6 cellular contexts compared by ENCODE assay signal in the genomic region with DNA sequence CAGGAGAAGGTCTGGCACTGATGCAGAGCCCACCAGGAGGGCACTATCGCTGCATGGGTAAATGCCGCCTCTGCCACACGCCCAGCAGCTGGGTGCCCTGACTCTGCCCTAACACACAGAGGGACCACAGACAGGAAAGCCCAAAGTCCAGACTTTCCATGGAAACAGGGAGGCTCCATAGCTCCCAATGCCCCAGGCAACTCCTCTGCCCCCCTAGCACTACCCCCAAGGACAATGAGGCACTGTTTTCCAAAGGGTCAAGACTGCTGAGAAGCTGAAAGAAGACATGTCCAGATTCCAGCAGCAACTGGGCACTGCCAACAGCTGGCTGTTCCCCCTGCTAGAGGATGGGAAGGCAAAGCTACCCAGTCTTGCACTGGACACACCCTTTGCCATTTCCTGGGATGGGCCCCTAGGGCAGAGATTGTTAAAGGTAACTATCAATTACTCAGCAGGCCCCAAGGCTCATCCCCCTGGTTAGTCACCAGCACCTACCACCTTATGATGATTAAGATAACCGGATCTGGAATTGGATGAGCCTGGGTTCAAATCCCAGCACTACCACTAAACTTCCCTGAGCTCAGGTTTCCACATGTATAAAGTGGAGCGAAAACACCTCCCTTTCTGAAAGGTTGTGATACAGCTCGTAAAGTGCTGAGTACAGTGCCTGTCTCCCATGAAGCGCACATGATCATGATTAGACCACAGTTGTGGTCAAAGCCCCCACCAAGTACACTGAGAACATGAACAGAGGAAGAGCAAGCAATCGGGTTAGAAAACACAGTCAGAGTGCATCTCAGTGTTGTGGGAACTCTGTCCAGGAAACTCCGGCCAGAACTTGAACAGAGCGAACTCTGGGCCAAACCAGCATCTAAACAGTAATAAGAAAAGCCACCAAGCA. TPM values are rescaled to one million over a fixed set of nuclear protein-coding genes. Genes with fewer than 3 reads are reported as not detected.
DNase-seq lines count a peak whose midpoint lies in the region; ATAC-seq and TF ChIP-seq lines count a peak whose summit lies in the region.

No MANE protein-coding gene starts in this region.

- H3K27ac Mint-ChIP-seq in activated naive CD4-positive, alpha-beta T cell treated with anti-CD3 and anti-CD28 coated beads, Interleukin-2, amount 50 U/mL, for 24 hours: peak overlapping the region; percentile 81

- no peaks in the 10 kb centered on the region for H3K27me3 Mint-ChIP-seq in activated naive CD4-positive, alpha-beta T cell treated with anti-CD3 and anti-CD28 coated beads, Interleukin-2, amount 50 U/mL, for 24 hours

- peaks cover 3% of the 10 kb centered on the region for H3K36me3 Mint-ChIP-seq in activated naive CD4-positive, alpha-beta T cell treated with anti-CD3 and anti-CD28 coated beads, Interleukin-2, amount 50 U/mL, for 24 hours

- intact Hi-C loops in upper lobe of right lung (cut with DNase I): no loop called here

- H3K27ac ChIP-seq in right atrium auricular region (peak overlapping the region; percentile 92 to 96), upper lobe of right lung (peak overlapping the region; percentile 83)

- H3K36me3 ChIP-seq in right atrium auricular region (no peaks in the 10 kb centered on the region), upper lobe of right lung (no peaks in the 10 kb centered on the region)

- DNase-seq in activated naive CD4-positive, alpha-beta T cell treated with Interleukin-2 at 50 U/mL for 16 hours: no peak
- DNase-seq in right atrium auricular region (ENCODE audit: low spot score): no peak
- no peak for DNase-seq in upper lobe of right lung
- DNase-seq in central memory CD4-positive, alpha-beta T cell: no peak

- H3K4me1 ChIP-seq in right atrium auricular region (peaks cover 0 to 82% of the 10 kb centered on the region in 2 donors), upper lobe of right lung (peaks cover 60% of the 10 kb centered on the region)

- H3K9me3 ChIP-seq in right atrium auricular region: no peaks in the 10 kb centered on the region
- no peaks in the 10 kb centered on the region for H3K9me3 ChIP-seq in upper lobe of right lung

- TF ChIP-seq CTCF in right atrium auricular region (IDR thresholded peaks at IDR 0.05): no peak
- TF ChIP-seq CTCF in upper lobe of right lung (IDR thresholded peaks at IDR 0.05): no peak

- peak overlapping the region; percentile 93 for H3K4me3 Mint-ChIP-seq in activated naive CD4-positive, alpha-beta T cell treated with anti-CD3 and anti-CD28 coated beads, Interleukin-2, amount 50 U/mL, for 24 hours

- peak overlapping the region in 1 of 2 donors; percentile 89 for H3K4me3 ChIP-seq in right atrium auricular region
- peak overlapping the region; percentile 68 for H3K4me3 ChIP-seq in upper lobe of right lung

- no peaks in the 10 kb centered on the region for H3K9me3 Mint-ChIP-seq in activated naive CD4-positive, alpha-beta T cell treated with anti-CD3 and anti-CD28 coated beads, Interleukin-2, amount 50 U/mL, for 24 hours

- H3K4me1 Mint-ChIP-seq in activated naive CD4-positive, alpha-beta T cell treated with anti-CD3 and anti-CD28 coated beads, Interleukin-2, amount 50 U/mL, for 24 hours: peaks cover 73% of the 10 kb centered on the region

- ATAC-seq in upper lobe of right lung (no peak), HG03378 (IDR thresholded peaks at IDR 0.05; ENCODE audit: unreplicated experiment) (no peak)

- no peaks in the 10 kb centered on the region for H3K27me3 ChIP-seq in right atrium auricular region
- no peaks in the 10 kb centered on the region for H3K27me3 ChIP-seq in upper lobe of right lung

RNA-seq across cellular contexts. Expression of a gene that starts 3.3 kb away (rescaled TPM):
- total RNA-seq in right atrium auricular region (10 to 100 TPM; 34.7 to 76.7 TPM), upper lobe of right lung (105 TPM)

RNA-seq across cellular contexts. Expression of a gene that starts 29.5 kb away (rescaled TPM):
- not detected for total RNA-seq in right atrium auricular region
- 14,226 TPM for total RNA-seq in upper lobe of right lung

RNA-seq across cellular contexts. Expression of a gene that starts 30.8 kb away (rescaled TPM):
- not detected for total RNA-seq in right atrium auricular region
- 2,477 TPM for total RNA-seq in upper lobe of right lung

RNA-seq across cellular contexts. Expression of a gene that starts 39.9 kb away (rescaled TPM):
- total RNA-seq in right atrium auricular region (1 to 10 TPM; 3.1 to 5.6 TPM), upper lobe of right lung (2.4 TPM)

Comparison
In these comparisons a context has a peak if more than half of its experiments do, and no peak if none do; other contexts are left out.
1. RNA of a gene that starts 29.5 kb away (total RNA-seq): 14,226 TPM in upper lobe of right lung (single experiment); not detected in right atrium auricular region; every median in the first group is over 1,000 times any median in the second.
2. RNA of a gene that starts 30.8 kb away (total RNA-seq): 2,477 TPM in upper lobe of right lung (single experiment); not detected in right atrium auricular region; every median in the first group is over 1,000 times any median in the second.